1 cellular context compared by ENCODE assay signal in genomic region chr13:30673669-30674521, GRCh38.
A peak's percentile ranks its signal among the peaks of the same experiment; 100 is the strongest.
TF ChIP-seq lines count a peak whose summit lies in the region.

No MANE protein-coding gene starts in this region.

TF ChIP-seq in GM12878, 131 proteins besides CTCF, POLR2A, EP300 and RAD21 (continued from another document and continues in another):
- TF ChIP-seq, protein P1, sequence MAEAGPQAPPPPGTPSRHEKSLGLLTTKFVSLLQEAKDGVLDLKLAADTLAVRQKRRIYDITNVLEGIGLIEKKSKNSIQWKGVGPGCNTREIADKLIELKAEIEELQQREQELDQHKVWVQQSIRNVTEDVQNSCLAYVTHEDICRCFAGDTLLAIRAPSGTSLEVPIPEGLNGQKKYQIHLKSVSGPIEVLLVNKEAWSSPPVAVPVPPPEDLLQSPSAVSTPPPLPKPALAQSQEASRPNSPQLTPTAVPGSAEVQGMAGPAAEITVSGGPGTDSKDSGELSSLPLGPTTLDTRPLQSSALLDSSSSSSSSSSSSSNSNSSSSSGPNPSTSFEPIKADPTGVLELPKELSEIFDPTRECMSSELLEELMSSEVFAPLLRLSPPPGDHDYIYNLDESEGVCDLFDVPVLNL (IDR thresholded peaks at IDR 0.05; ENCODE audit: low read depth, low read length) = peak; percentile 28; the same call in 1 of the 2 replicates
- 0 out of 2 replicates have a peak, but pooled peaks have one; percentile 28 for TF ChIP-seq TAF1 (IDR thresholded peaks at IDR 0.05; ENCODE audit: borderline replicate concordance, low read depth, low read length)
- TF ChIP-seq YBX1 (IDR thresholded peaks at IDR 0.05) = no peak
- TF ChIP-seq SRF (IDR thresholded peaks at IDR 0.05; ENCODE audit: low read depth in 2 of 2, low read length in 2 of 2) = 0 out of 4 replicates have a peak, but pooled peaks of 1 of the 2 experiments have one; percentile 29
- no peak for TF ChIP-seq POLR2AphosphoS5 (IDR thresholded peaks at IDR 0.05; ENCODE audit: low read length)
- TF ChIP-seq GATAD2B (conservative IDR thresholded peaks at IDR 0.05; ENCODE audit: low read depth) = peak; percentile 98
- TF ChIP-seq KLF5 (IDR thresholded peaks at IDR 0.05; ENCODE audit: partially characterized antibody) = peak; percentile 84
- peak; percentile 84; the same call in 1 of the 2 replicates for TF ChIP-seq RAD51 (IDR thresholded peaks at IDR 0.05)
- TF ChIP-seq, protein P2, sequence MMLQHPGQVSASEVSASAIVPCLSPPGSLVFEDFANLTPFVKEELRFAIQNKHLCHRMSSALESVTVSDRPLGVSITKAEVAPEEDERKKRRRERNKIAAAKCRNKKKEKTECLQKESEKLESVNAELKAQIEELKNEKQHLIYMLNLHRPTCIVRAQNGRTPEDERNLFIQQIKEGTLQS (IDR thresholded peaks at IDR 0.05; ENCODE audit: borderline replicate concordance, extremely low read depth, low read depth, low read length) = peak; percentile 52; the same call in 1 of the 2 replicates
- no peak for TF ChIP-seq SIX5 (IDR thresholded peaks at IDR 0.05; ENCODE audit: low read depth, low read length, severe bottlenecking)
- TF ChIP-seq E2F8 (IDR thresholded peaks at IDR 0.05; ENCODE audit: low read depth, partially characterized antibody) = no peak
- no peak for TF ChIP-seq SIN3A (IDR thresholded peaks at IDR 0.05; ENCODE audit: low read depth, low read length)
- no peak for TF ChIP-seq HCFC1 (IDR thresholded peaks at IDR 0.05; ENCODE audit: low read length)
- peak; percentile 58 for TF ChIP-seq MYC (IDR thresholded peaks at IDR 0.05; ENCODE audit: insufficient read depth, insufficient read length, insufficient replicate concordance, low read length, severe bottlenecking)
- TF ChIP-seq BCL11A (IDR thresholded peaks at IDR 0.05; ENCODE audit: low read depth, low read length) = peak; percentile 44
- TF ChIP-seq SUZ12 (IDR thresholded peaks at IDR 0.05; ENCODE audit: unreplicated experiment) = no peak
- peak; percentile 95; the same call in 1 of the 2 replicates for TF ChIP-seq STAT1 (conservative IDR thresholded peaks at IDR 0.05)
- TF ChIP-seq TCF12 (IDR thresholded peaks at IDR 0.05; ENCODE audit: low read depth, low read length) = 0 out of 2 replicates have a peak, but pooled peaks have one; percentile 14
- TF ChIP-seq CEBPB (IDR thresholded peaks at IDR 0.05; ENCODE audit: borderline replicate concordance in 1 of 2, low read depth in 2 of 2, low read length in 2 of 2) = peak in 1 of 2 experiments; percentile 71; a peak in 1 of 4 replicates
- no peak; the same call in 1 of the 2 replicates for TF ChIP-seq FOXK2 (IDR thresholded peaks at IDR 0.05)
- TF ChIP-seq E4F1 (IDR thresholded peaks at IDR 0.05; ENCODE audit: borderline replicate concordance, partially characterized antibody) = no peak
- no peak for TF ChIP-seq MYB (IDR thresholded peaks at IDR 0.05; ENCODE audit: borderline replicate concordance, low read depth, low read length)
- TF ChIP-seq RUNX3 (IDR thresholded peaks at IDR 0.05; ENCODE audit: low read length) = peak; percentile 82
- peak; percentile 99 for TF ChIP-seq TARDBP (IDR thresholded peaks at IDR 0.05; ENCODE audit: borderline replicate concordance)
- no peak for TF ChIP-seq KDM1A (IDR thresholded peaks at IDR 0.05; ENCODE audit: borderline replicate concordance)
- TF ChIP-seq MTA3 (IDR thresholded peaks at IDR 0.05; ENCODE audit: borderline replicate concordance, low read length) = no peak
- 0 out of 2 replicates have a peak, but pooled peaks have one; percentile 26 for TF ChIP-seq NBN (IDR thresholded peaks at IDR 0.05)
- TF ChIP-seq SP1 (IDR thresholded peaks at IDR 0.05; ENCODE audit: low read depth, low read length) = no peak
- peak; percentile 80; the same call in 1 of the 2 replicates for TF ChIP-seq NR2F1 (conservative IDR thresholded peaks at IDR 0.05)
- peak; percentile 97; the same call in 1 of the 2 replicates for TF ChIP-seq RB1 (IDR thresholded peaks at IDR 0.05; ENCODE audit: borderline replicate concordance)
- TF ChIP-seq HDAC2 (IDR thresholded peaks at IDR 0.05) = no peak
- peak in 1 of 2 experiments; percentile 49; a peak in 1 of 4 replicates for TF ChIP-seq IKZF2 (IDR thresholded peaks at IDR 0.05)
- peak; percentile 72; the same call in 1 of the 2 replicates for TF ChIP-seq RFX5 (IDR thresholded peaks at IDR 0.05; ENCODE audit: low read depth, low read length)
- TF ChIP-seq GABPA (IDR thresholded peaks at IDR 0.05; ENCODE audit: low read depth) = no peak
- no peak for TF ChIP-seq REST (IDR thresholded peaks at IDR 0.05; ENCODE audit: low read depth, low read length)
- peak; percentile 95 for TF ChIP-seq YY1 (IDR thresholded peaks at IDR 0.05; ENCODE audit: low read depth, low read length)
- no peak for TF ChIP-seq PKNOX1 (IDR thresholded peaks at IDR 0.05)
- no peak for TF ChIP-seq BRCA1 (IDR thresholded peaks at IDR 0.05; ENCODE audit: low read depth, low read length)
- no peak; the same call in 1 of the 2 replicates for TF ChIP-seq CHD2 (IDR thresholded peaks at IDR 0.05; ENCODE audit: borderline replicate concordance, low read depth, low read length)
- TF ChIP-seq SREBF2 (IDR thresholded peaks at IDR 0.05; ENCODE audit: low read length) = peak; percentile 92
- TF ChIP-seq MTA2 (IDR thresholded peaks at IDR 0.05; ENCODE audit: low read depth) = no peak
- TF ChIP-seq ZBTB40 (IDR thresholded peaks at IDR 0.05; ENCODE audit: borderline replicate concordance) = peak; percentile 67
- peak; percentile 33; the same call in 1 of the 2 replicates for TF ChIP-seq MEF2A (IDR thresholded peaks at IDR 0.05; ENCODE audit: insufficient read depth, low read depth, low read length)
- TF ChIP-seq NRF1 (conservative IDR thresholded peaks at IDR 0.05; ENCODE audit: low read depth, low read length) = no peak
- peak; percentile 69 for TF ChIP-seq RCOR1 (conservative IDR thresholded peaks at IDR 0.05; ENCODE audit: low read depth, low read length)
- TF ChIP-seq, protein P3, sequence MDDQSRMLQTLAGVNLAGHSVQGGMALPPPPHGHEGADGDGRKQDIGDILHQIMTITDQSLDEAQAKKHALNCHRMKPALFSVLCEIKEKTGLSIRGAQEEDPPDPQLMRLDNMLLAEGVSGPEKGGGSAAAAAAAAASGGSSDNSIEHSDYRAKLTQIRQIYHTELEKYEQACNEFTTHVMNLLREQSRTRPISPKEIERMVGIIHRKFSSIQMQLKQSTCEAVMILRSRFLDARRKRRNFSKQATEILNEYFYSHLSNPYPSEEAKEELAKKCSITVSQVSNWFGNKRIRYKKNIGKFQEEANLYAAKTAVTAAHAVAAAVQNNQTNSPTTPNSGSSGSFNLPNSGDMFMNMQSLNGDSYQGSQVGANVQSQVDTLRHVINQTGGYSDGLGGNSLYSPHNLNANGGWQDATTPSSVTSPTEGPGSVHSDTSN (IDR thresholded peaks at IDR 0.05; ENCODE audit: insufficient replicate concordance, low read depth, low read length) = no peak
- TF ChIP-seq ZZZ3 (IDR thresholded peaks at IDR 0.05; ENCODE audit: control insufficient read depth, insufficient read length, low read depth) = no peak
- peak; percentile 96; the same call in 1 of the 2 replicates for TF ChIP-seq SMARCA5 (IDR thresholded peaks at IDR 0.05)
- no peak; the same call in 2 of the 3 replicates for TF ChIP-seq POU2F2 (IDR thresholded peaks at IDR 0.05; ENCODE audit: borderline replicate concordance, low read depth, low read length)
- TF ChIP-seq SMC3 (IDR thresholded peaks at IDR 0.05; ENCODE audit: borderline replicate concordance, low read length) = no peak; the same call in 1 of the 2 replicates
- no peak for TF ChIP-seq SREBF1 (IDR thresholded peaks at IDR 0.05; ENCODE audit: low read length)
- TF ChIP-seq EED (IDR thresholded peaks at IDR 0.05; ENCODE audit: low read depth) = 0 out of 2 replicates have a peak, but pooled peaks have one; percentile 6
